In the genomic region with DNA sequence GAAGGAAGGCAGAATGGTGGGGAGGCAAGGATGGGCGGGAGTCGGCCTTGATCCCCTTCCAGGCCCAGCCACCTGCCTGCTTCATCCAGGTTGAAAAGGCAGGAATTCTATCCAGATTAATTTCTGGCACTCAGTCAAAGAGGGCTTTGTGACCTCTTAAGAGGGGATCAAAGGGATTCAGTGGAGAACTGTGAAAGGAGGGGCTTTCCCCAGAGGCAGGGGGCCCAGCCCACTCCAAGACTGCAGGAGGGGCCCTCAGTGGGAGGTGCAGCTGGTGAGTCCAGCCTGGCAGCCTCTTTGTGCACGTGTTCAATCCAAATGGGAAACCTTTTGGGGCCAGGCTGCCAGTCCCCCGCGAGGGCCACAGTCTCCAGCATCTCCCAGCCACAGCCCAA, we compare ENCODE assay signal across 13 cellular contexts.
A peak's percentile ranks its signal among the peaks of the same experiment; 100 is the strongest.
DNase-seq lines count a peak whose midpoint lies in the region; ATAC-seq lines count a peak whose summit lies in the region.
"Had no signal": no experiment of that assay in that cellular context is flagged by ENCODE, and none has a peak within 500 bp of the region (broad histone marks: within the 10 kb centered on the region; RNA-seq: fewer than 3 reads in every experiment).

No MANE protein-coding gene starts in this region.

- H3K27me3 Mint-ChIP-seq in CD8-positive, alpha-beta memory T cell = no peaks in the 10 kb centered on the region
- no peaks in the 10 kb centered on the region for H3K27me3 Mint-ChIP-seq in activated CD4-positive, alpha-beta memory T cell treated with anti-CD3 and anti-CD28 coated beads for 36 hours
- H3K27me3 Mint-ChIP-seq in naive thymus-derived CD8-positive, alpha-beta T cell = no peaks in the 10 kb centered on the region

- H3K9me3 ChIP-seq in CD8-positive, alpha-beta memory T cell (ENCODE audit: low read length) = no peaks in the 10 kb centered on the region
- H3K9me3 ChIP-seq: colonic mucosa had no signal

- no peaks in the 10 kb centered on the region for H3K9me3 Mint-ChIP-seq in CD8-positive, alpha-beta memory T cell
- no peaks in the 10 kb centered on the region for H3K9me3 Mint-ChIP-seq in activated CD4-positive, alpha-beta memory T cell treated with anti-CD3 and anti-CD28 coated beads for 36 hours
- no peaks in the 10 kb centered on the region for H3K9me3 Mint-ChIP-seq in naive thymus-derived CD8-positive, alpha-beta T cell

- intact Hi-C loops in activated CD4-positive, alpha-beta memory T cell treated with anti-CD3 and anti-CD28 coated beads for 36 hours (cut with micrococcal nuclease) = loop anchor here (5.0 kb wide), 1 partner anchor 183 kb away; no protein-coding TSS in a partner anchor

- H3K4me1 ChIP-seq in CD8-positive, alpha-beta memory T cell (ENCODE audit: insufficient read depth, low read length) = peaks cover 34% of the 10 kb centered on the region
- H3K4me1 ChIP-seq: colonic mucosa had no signal

- DNase-seq in CD8-positive, alpha-beta memory T cell = no peak
- DNase-seq in NCI-H1092 treated with DMSO at 0.1 percent for 48 hours (lab: John Stamatoyannopoulos, UW) = peak; percentile 91
- no peak for DNase-seq in activated CD4-positive, alpha-beta memory T cell treated with anti-CD3 and anti-CD28 coated beads for 36 hours
- no peak for DNase-seq in naive thymus-derived CD8-positive, alpha-beta T cell
- no peak for DNase-seq in cerebellar cortex (ENCODE audit: low spot score)
- DNase-seq in T-helper 9 cell = no peak
- DNase-seq: activated effector memory CD4-positive, alpha-beta T cell treated with Interleukin-2 at 50 U/mL for 16 hours; colonic mucosa; NCI-H1436; trophoblast cell had no signal

- no peaks in the 10 kb centered on the region for H3K36me3 ChIP-seq in CD8-positive, alpha-beta memory T cell (ENCODE audit: insufficient read depth, low read length)
- H3K36me3 ChIP-seq: colonic mucosa had no signal

- no peak overlapping the region for H3K4me3 ChIP-seq in CD8-positive, alpha-beta memory T cell (ENCODE audit: low read length)
- H3K4me3 ChIP-seq: colonic mucosa, GM12878 had no signal

- no peak for ATAC-seq in naive thymus-derived CD8-positive, alpha-beta T cell
- no peak for ATAC-seq in GM21717 (IDR thresholded peaks at IDR 0.05; ENCODE audit: unreplicated experiment)
- ATAC-seq: GM12878, left lobe of liver had no signal

- peak overlapping the region; percentile 77 to 100 (median 91) for H3K27ac Mint-ChIP-seq in CD8-positive, alpha-beta memory T cell
- peak overlapping the region; percentile 61 for H3K27ac Mint-ChIP-seq in activated CD4-positive, alpha-beta memory T cell treated with anti-CD3 and anti-CD28 coated beads for 36 hours
- H3K27ac Mint-ChIP-seq in naive thymus-derived CD8-positive, alpha-beta T cell = peak overlapping the region; percentile 82 to 100 (median 95)

- no peak overlapping the region for H3K27ac ChIP-seq in CD8-positive, alpha-beta memory T cell (ENCODE audit: low read depth, low read length)
- H3K27ac ChIP-seq: colonic mucosa had no signal

- peaks cover 36 to 56% (median 39%) of the 10 kb centered on the region in 3 donors for H3K4me1 Mint-ChIP-seq in CD8-positive, alpha-beta memory T cell
- peaks cover 49% of the 10 kb centered on the region for H3K4me1 Mint-ChIP-seq in activated CD4-positive, alpha-beta memory T cell treated with anti-CD3 and anti-CD28 coated beads for 36 hours (ENCODE audit: low read depth)
- peaks cover 19 to 63% (median 54%) of the 10 kb centered on the region in 4 donors for H3K4me1 Mint-ChIP-seq in naive thymus-derived CD8-positive, alpha-beta T cell

- CTCF ChIA-PET in CD8-positive, alpha-beta memory T cell (lab: Charles Lee) = interaction anchor here (1.3 to 1.8 kb wide), 5 partner anchors 11 to 107 kb away, joined by 3 to 4 read pairs (median 4); no protein-coding TSS in a partner anchor
- CTCF ChIA-PET in activated CD4-positive, alpha-beta memory T cell treated with anti-CD3 and anti-CD28 coated beads for 36 hours (lab: Charles Lee) = interaction anchor here (0.8 kb wide), 1 partner anchor 626 kb away, joined by 3 read pairs; no protein-coding TSS in a partner anchor

- POLR2A ChIA-PET in CD8-positive, alpha-beta memory T cell (lab: Charles Lee) = interaction anchor here (0.6 kb wide), 1 partner anchor 91 kb away, joined by 3 read pairs; no protein-coding TSS in a partner anchor
- POLR2A ChIA-PET in activated CD4-positive, alpha-beta memory T cell treated with anti-CD3 and anti-CD28 coated beads for 36 hours (lab: Charles Lee) = interaction anchor here (0.7 kb wide), 1 partner anchor 66 kb away, joined by 3 read pairs; no protein-coding TSS in a partner anchor
- POLR2A ChIA-PET in naive thymus-derived CD8-positive, alpha-beta T cell (lab: Charles Lee) = no interaction called here

- no peaks in the 10 kb centered on the region for H3K27me3 ChIP-seq in CD8-positive, alpha-beta memory T cell (ENCODE audit: insufficient read depth, low read length, poor library complexity, severe bottlenecking)
- H3K27me3 ChIP-seq: colonic mucosa had no signal

- no peak overlapping the region for H3K4me3 Mint-ChIP-seq in CD8-positive, alpha-beta memory T cell
- H3K4me3 Mint-ChIP-seq in activated CD4-positive, alpha-beta memory T cell treated with anti-CD3 and anti-CD28 coated beads for 36 hours = no peak overlapping the region
- H3K4me3 Mint-ChIP-seq in naive thymus-derived CD8-positive, alpha-beta T cell = no peak overlapping the region

- H3K36me3 Mint-ChIP-seq in CD8-positive, alpha-beta memory T cell = peaks cover 0 to 3% (median 0%) of the 10 kb centered on the region in 3 donors
- no peaks in the 10 kb centered on the region for H3K36me3 Mint-ChIP-seq in activated CD4-positive, alpha-beta memory T cell treated with anti-CD3 and anti-CD28 coated beads for 36 hours
- H3K36me3 Mint-ChIP-seq in naive thymus-derived CD8-positive, alpha-beta T cell = peaks cover 0 to 2% (median 0%) of the 10 kb centered on the region in 3 donors
